ENCODE assay signal across 14 cellular contexts in the genomic region with DNA sequence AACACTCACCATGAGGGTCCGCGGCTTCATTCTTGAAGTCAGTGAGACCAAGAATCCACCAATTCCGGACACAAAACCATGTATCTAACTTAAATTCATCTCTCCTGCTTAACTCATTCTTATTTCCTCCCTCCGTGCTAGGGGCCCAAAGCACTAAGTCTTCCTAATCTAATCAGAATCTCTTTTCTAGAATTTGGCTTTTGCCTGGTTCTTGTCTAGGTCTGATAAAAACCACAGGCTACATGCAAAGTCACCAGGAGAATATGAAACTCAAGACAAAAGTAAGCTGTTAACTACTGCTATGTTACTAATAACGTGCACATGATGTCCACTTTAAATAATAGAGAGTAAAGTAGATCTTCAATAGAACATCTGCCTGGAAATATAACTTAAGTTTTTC.
DNase-seq lines count a peak whose midpoint lies in the region; ATAC-seq lines count a peak whose summit lies in the region.
"Had no signal": no experiment of that assay in that cellular context is flagged by ENCODE, and none has a peak within 500 bp of the region (broad histone marks: within the 10 kb centered on the region; RNA-seq: fewer than 3 reads in every experiment).

No MANE protein-coding gene starts in this region.

- H3K27me3 Mint-ChIP-seq in activated CD4-positive, alpha-beta T cell treated with anti-CD3 and anti-CD28 coated beads, Interleukin-2, amount 10 ng/mL, durations not matched to agents 24 days and 14 days: no peaks in the 10 kb centered on the region
- H3K27me3 Mint-ChIP-seq in activated T-helper 2 cell treated with anti-CD3 and anti-CD28 coated beads, Interferon-gamma antibody, Interleukin-2, Interleukin-4, amounts not matched to agents 10 μg/mL and 5 μg/mL and 100 μg/mL, durations not matched to agents 14 hours and 24 hours and 36 hours (ENCODE audit: low read depth): no peaks in the 10 kb centered on the region
- H3K27me3 Mint-ChIP-seq in naive B cell: no peaks in the 10 kb centered on the region
- H3K27me3 Mint-ChIP-seq in stimulated activated memory B cell treated with anti-CD40 and anti-IgM and Interleukin-4, amounts not matched to agents 10 μg/mL and 1 μg/mL and 100 μg/mL, for 72 hours: no peaks in the 10 kb centered on the region

- peak overlapping the region; percentile 25 for H3K27ac Mint-ChIP-seq in activated CD4-positive, alpha-beta T cell treated with anti-CD3 and anti-CD28 coated beads, Interleukin-2, amount 10 ng/mL, durations not matched to agents 24 days and 14 days
- peak overlapping the region; percentile 30 for H3K27ac Mint-ChIP-seq in activated T-helper 2 cell treated with anti-CD3 and anti-CD28 coated beads, Interferon-gamma antibody, Interleukin-2, Interleukin-4, amounts not matched to agents 10 μg/mL and 5 μg/mL and 100 μg/mL, durations not matched to agents 14 hours and 24 hours and 36 hours
- peak overlapping the region in 4 of 6 donors; percentile 30 to 87 (median 48) for H3K27ac Mint-ChIP-seq in naive B cell
- no peak overlapping the region for H3K27ac Mint-ChIP-seq in stimulated activated memory B cell treated with anti-CD40 and anti-IgM and Interleukin-4, amounts not matched to agents 10 μg/mL and 1 μg/mL and 100 μg/mL, for 72 hours
- H3K27ac Mint-ChIP-seq: neural progenitor cell had no signal

- DNase-seq in activated CD4-positive, alpha-beta T cell treated with anti-CD3 and anti-CD28 coated beads, Interleukin-2, amount 10 ng/mL, durations not matched to agents 24 days and 14 days: no peak
- DNase-seq in activated CD4-positive, alpha-beta T cell treated with anti-CD3 and anti-CD28 coated beads, Interleukin-2, amount 50 U/mL, for 48 hours: no peak
- DNase-seq in OCI-M1 (lab: John Stamatoyannopoulos, UW): peak; percentile 90
- DNase-seq in activated T-helper 2 cell treated with anti-CD3 and anti-CD28 coated beads, Interferon-gamma antibody, Interleukin-2, Interleukin-4, amounts not matched to agents 10 μg/mL and 5 μg/mL and 100 μg/mL, durations not matched to agents 14 hours and 24 hours and 36 hours (ENCODE audit: low spot score): no peak
- DNase-seq in naive B cell: no peak
- DNase-seq in NCI-H146 treated with DMSO at 0.1 percent for 48 hours (lab: John Stamatoyannopoulos, UW; ENCODE audit: unreplicated experiment): no peak
- DNase-seq: 8988T; activated CD8-positive, alpha-beta memory T cell treated with anti-CD3 and anti-CD28 coated beads, Interleukin-2, amount 50 U/mL, for 48 hours; BE2C; NCI-H524; SHP77 had no signal

- peaks cover 42% of the 10 kb centered on the region for H3K36me3 Mint-ChIP-seq in activated CD4-positive, alpha-beta T cell treated with anti-CD3 and anti-CD28 coated beads, Interleukin-2, amount 10 ng/mL, durations not matched to agents 24 days and 14 days (ENCODE audit: low read depth)
- H3K36me3 Mint-ChIP-seq in activated T-helper 2 cell treated with anti-CD3 and anti-CD28 coated beads, Interferon-gamma antibody, Interleukin-2, Interleukin-4, amounts not matched to agents 10 μg/mL and 5 μg/mL and 100 μg/mL, durations not matched to agents 14 hours and 24 hours and 36 hours (ENCODE audit: low read depth): peaks cover 54% of the 10 kb centered on the region
- peaks cover 12 to 24% of the 10 kb centered on the region in 2 donors for H3K36me3 Mint-ChIP-seq in naive B cell
- H3K36me3 Mint-ChIP-seq in stimulated activated memory B cell treated with anti-CD40 and anti-IgM and Interleukin-4, amounts not matched to agents 10 μg/mL and 1 μg/mL and 100 μg/mL, for 72 hours: peaks cover 42% of the 10 kb centered on the region

- intact Hi-C loops in activated CD4-positive, alpha-beta T cell treated with anti-CD3 and anti-CD28 coated beads, Interleukin-2, amount 10 ng/mL, durations not matched to agents 24 days and 14 days (cut with micrococcal nuclease): loop anchor here (1.0 to 10.0 kb wide), 2 partner anchors 30 to 47 kb away; no protein-coding TSS in a partner anchor
- intact Hi-C loops in activated T-helper 2 cell treated with anti-CD3 and anti-CD28 coated beads, Interferon-gamma antibody, Interleukin-2, Interleukin-4, amounts not matched to agents 10 μg/mL and 5 μg/mL and 100 μg/mL, durations not matched to agents 14 hours and 24 hours and 36 hours (cut with micrococcal nuclease): loop anchor here (2.0 kb wide), 1 partner anchor 29 kb away; no protein-coding TSS in a partner anchor

- no peak for ATAC-seq in naive B cell (ENCODE audit: low read depth in 2 of 2)
- no peak for ATAC-seq in stimulated activated memory B cell treated with anti-CD40 and anti-IgM and Interleukin-4, amounts not matched to agents 10 μg/mL and 1 μg/mL and 100 μg/mL, for 72 hours
- ATAC-seq in GM21526 (IDR thresholded peaks at IDR 0.05; ENCODE audit: low FRiP score, unreplicated experiment): no peak

- no peaks in the 10 kb centered on the region for H3K9me3 Mint-ChIP-seq in activated CD4-positive, alpha-beta T cell treated with anti-CD3 and anti-CD28 coated beads, Interleukin-2, amount 10 ng/mL, durations not matched to agents 24 days and 14 days
- no peaks in the 10 kb centered on the region for H3K9me3 Mint-ChIP-seq in activated T-helper 2 cell treated with anti-CD3 and anti-CD28 coated beads, Interferon-gamma antibody, Interleukin-2, Interleukin-4, amounts not matched to agents 10 μg/mL and 5 μg/mL and 100 μg/mL, durations not matched to agents 14 hours and 24 hours and 36 hours
- H3K9me3 Mint-ChIP-seq in naive B cell: peaks cover 0 to 2% (median 0%) of the 10 kb centered on the region in 7 donors
- no peaks in the 10 kb centered on the region for H3K9me3 Mint-ChIP-seq in stimulated activated memory B cell treated with anti-CD40 and anti-IgM and Interleukin-4, amounts not matched to agents 10 μg/mL and 1 μg/mL and 100 μg/mL, for 72 hours
- H3K9me3 Mint-ChIP-seq: neural progenitor cell had no signal

- H3K4me3 Mint-ChIP-seq in activated CD4-positive, alpha-beta T cell treated with anti-CD3 and anti-CD28 coated beads, Interleukin-2, amount 10 ng/mL, durations not matched to agents 24 days and 14 days: no peak overlapping the region
- peak overlapping the region; percentile 27 for H3K4me3 Mint-ChIP-seq in activated T-helper 2 cell treated with anti-CD3 and anti-CD28 coated beads, Interferon-gamma antibody, Interleukin-2, Interleukin-4, amounts not matched to agents 10 μg/mL and 5 μg/mL and 100 μg/mL, durations not matched to agents 14 hours and 24 hours and 36 hours (ENCODE audit: low read depth)
- no peak overlapping the region for H3K4me3 Mint-ChIP-seq in naive B cell
- H3K4me3 Mint-ChIP-seq in stimulated activated memory B cell treated with anti-CD40 and anti-IgM and Interleukin-4, amounts not matched to agents 10 μg/mL and 1 μg/mL and 100 μg/mL, for 72 hours: no peak overlapping the region
- H3K4me3 Mint-ChIP-seq: neural progenitor cell had no signal

- peaks cover 41% of the 10 kb centered on the region for H3K4me1 Mint-ChIP-seq in activated CD4-positive, alpha-beta T cell treated with anti-CD3 and anti-CD28 coated beads, Interleukin-2, amount 10 ng/mL, durations not matched to agents 24 days and 14 days
- peaks cover 44% of the 10 kb centered on the region for H3K4me1 Mint-ChIP-seq in activated T-helper 2 cell treated with anti-CD3 and anti-CD28 coated beads, Interferon-gamma antibody, Interleukin-2, Interleukin-4, amounts not matched to agents 10 μg/mL and 5 μg/mL and 100 μg/mL, durations not matched to agents 14 hours and 24 hours and 36 hours (ENCODE audit: low read depth)
- H3K4me1 Mint-ChIP-seq in naive B cell: peaks cover 38 to 61% (median 45%) of the 10 kb centered on the region in 3 donors
- peaks cover 50% of the 10 kb centered on the region for H3K4me1 Mint-ChIP-seq in stimulated activated memory B cell treated with anti-CD40 and anti-IgM and Interleukin-4, amounts not matched to agents 10 μg/mL and 1 μg/mL and 100 μg/mL, for 72 hours
- H3K4me1 Mint-ChIP-seq: neural progenitor cell had no signal
